22 cellular contexts compared by ENCODE assay signal in genomic region chr2:42801388-42801787, GRCh38. TPM values are rescaled to one million over a fixed set of nuclear protein-coding genes. Genes with fewer than 3 reads are reported as not detected.
A peak's percentile ranks its signal among the peaks of the same experiment; 100 is the strongest.
DNase-seq lines count a peak whose midpoint lies in the region; ATAC-seq, FAIRE-seq and TF ChIP-seq lines count a peak whose summit lies in the region.
"Had no signal": no experiment of that assay in that cellular context is flagged by ENCODE, and none has a peak within 500 bp of the region (broad histone marks: within the 10 kb centered on the region; RNA-seq: fewer than 3 reads in every experiment).

No MANE protein-coding gene starts in this region.

- no peak for FAIRE-seq in HepG2 (lab: Jason Lieb, UNC)
- no peak for FAIRE-seq in urothelium cell line (lab: Jason Lieb, UNC)

- BruUV-seq in HepG2 (replicated peaks; lab: Mats Ljungman, UMichigan): no TSS peak

- H3K36me3 Mint-ChIP-seq in brain: peaks cover 3% of the 10 kb centered on the region

- TF ChIP-seq RAD21 in HepG2 (CRISPR knock-in tag; IDR thresholded peaks at IDR 0.05): no peak

- peak; percentile 12 for ATAC-seq in HepG2
- no peak for ATAC-seq in GM21786 (IDR thresholded peaks at IDR 0.05; ENCODE audit: unreplicated experiment)

- H3K4me1 ChIP-seq in HepG2 (ENCODE audit: insufficient read depth, low read length) (peaks cover 19% of the 10 kb centered on the region), thyroid gland (peaks cover 0 to 4% of the 10 kb centered on the region in 2 donors)

- WGBS in HepG2 (ENCODE audit: low lambda C conversion rate): 67% methylated on average over 4 of the region's 4 CpGs
- WGBS in thyroid gland, 2 donors: 42 to 54% methylated on average over 4 of the region's 4 CpGs

- TF ChIP-seq CTCF in brain (conservative IDR thresholded peaks at IDR 0.05) (no peak), HepG2 (CRISPR knock-in tag; IDR thresholded peaks at IDR 0.05) (no peak), thyroid gland (IDR thresholded peaks at IDR 0.05) (no peak)

- no peak overlapping the region for H2AFZ ChIP-seq in HepG2 (ENCODE audit: low read length)

- H3K4me3 ChIP-seq in HepG2 (replicated peaks in 1 of 3; ENCODE audit: insufficient read depth in 1 of 3, low read depth in 2 of 3, low read length in 3 of 3) (no peak overlapping the region), thyroid gland (replicated peaks in 1 of 3) (no peak overlapping the region)
- H3K4me3 ChIP-seq: coronary artery, right atrium auricular region, transverse colon had no signal

- H3K4me2 ChIP-seq in HepG2 (ENCODE audit: low read depth, low read length): no peak overlapping the region

- H3K4me3 Mint-ChIP-seq in brain: peak overlapping the region in 1 of 5 experiments; percentile 23
- H3K4me3 Mint-ChIP-seq: activated B cell treated with CpG ODN at 0.5 μM for 24 hours; activated CD4-positive, alpha-beta memory T cell treated with anti-CD3 and anti-CD28 coated beads, Interleukin-2, amount 10 ng/mL, durations not matched to agents 7 days and 5 days; B cell had no signal

- in situ Hi-C loops in HepG2 (cut with HindIII; ENCODE audit: extremely low pct_ligation_motif_present, low pct_unique_long_range_greater_than_20kb): no loop called here

- intact Hi-C loops in HepG2 (cut with micrococcal nuclease; ENCODE audit: unreplicated experiment) (no loop called here), thyroid gland (cut with DNase I) (no loop called here)

- TF ChIP-seq EP300 in HepG2 (IDR thresholded peaks at IDR 0.05; ENCODE audit: low read depth in 2 of 2, low read length in 2 of 2) (no peak), HepG2 (CRISPR knock-in tag; IDR thresholded peaks at IDR 0.05; ENCODE audit: borderline replicate concordance) (no peak)

- no peak overlapping the region for H3K9ac ChIP-seq in HepG2 (ENCODE audit: insufficient read depth, low read depth, low read length)

- H3K36me3 ChIP-seq in HepG2 (replicated peaks in 1 of 2; ENCODE audit: control insufficient read depth in 1 of 2, insufficient read depth in 2 of 2, low read length in 2 of 2) (no peaks in the 10 kb centered on the region), thyroid gland (no peaks in the 10 kb centered on the region)
- H3K36me3 ChIP-seq: right atrium auricular region, transverse colon had no signal

- H3K79me2 ChIP-seq in HepG2 (ENCODE audit: insufficient read depth, low read length): no peaks in the 10 kb centered on the region

- H4K20me1 ChIP-seq in HepG2 (ENCODE audit: insufficient read depth, low read length): no peaks in the 10 kb centered on the region

- CTCF ChIA-PET in HepG2 (lab: Yijun Ruan, JAX; ENCODE audit: low intra/inter-chr PET ratio, low total read pairs): no interaction called here

- POLR2A ChIA-PET in HepG2 (lab: Yijun Ruan, JAX): interaction anchor here (2.1 to 2.9 kb wide), 3 partner anchors 9 to 13 kb away, joined by 14 to 40 read pairs (median 27); partner anchors contain the start of gene HAAO

- H3K9me3 Mint-ChIP-seq in brain: peaks cover 0 to 5% (median 3%) of the 10 kb centered on the region in 5 experiments
- H3K9me3 Mint-ChIP-seq: activated B cell treated with CpG ODN at 0.5 μM for 24 hours; activated CD4-positive, alpha-beta memory T cell treated with anti-CD3 and anti-CD28 coated beads, Interleukin-2, amount 10 ng/mL, durations not matched to agents 7 days and 5 days had no signal

- peaks cover 26% of the 10 kb centered on the region for H3K4me1 Mint-ChIP-seq in brain

- TF ChIP-seq POLR2A in HepG2 (IDR thresholded peaks at IDR 0.05; ENCODE audit: insufficient read depth in 1 of 2, low read depth in 2 of 2, low read length in 2 of 2): no peak
- no peak for TF ChIP-seq POLR2A in thyroid gland (IDR thresholded peaks at IDR 0.05)

- DNase-seq in M059J (ENCODE audit: low read depth): peak; percentile 52
- no peak for DNase-seq in HepG2 (ENCODE audit: low spot score)
- DNase-seq in thyroid gland: peak; percentile 18 to 41
- no peak for DNase-seq in NCI-H2196 treated with DMSO at 0.1 percent for 48 hours (lab: John Stamatoyannopoulos, UW; ENCODE audit: unreplicated experiment)
- no peak for DNase-seq in urothelium cell line (ENCODE audit: low spot score)
- DNase-seq: activated B cell treated with CpG ODN at 0.5 μM for 24 hours; activated CD4-positive, alpha-beta memory T cell treated with anti-CD3 and anti-CD28 coated beads, Interleukin-2, amount 10 ng/mL, durations not matched to agents 7 days and 5 days; activated naive CD4-positive, alpha-beta T cell treated with anti-CD3 and anti-CD28 coated beads, Interleukin-2, amount 50 U/mL, for 16 hours; COR-L47; GOT3; NCI-H1417 treated with DMSO at 0.1 percent for 48 hours; NCI-H748 treated with DMSO at 0.1 percent for 48 hours; stimulated activated CD4-positive, alpha-beta T cell treated with anti-CD3 and anti-CD28 coated beads, Interleukin-15, amount 100 ng/mL, for 24 hours; transverse colon had no signal

- no peaks in the 10 kb centered on the region for H3K27me3 Mint-ChIP-seq in brain
- H3K27me3 Mint-ChIP-seq: activated B cell treated with CpG ODN at 0.5 μM for 24 hours, B cell had no signal

- H3K27ac ChIP-seq in HepG2 (ENCODE audit: extremely low read length, insufficient read depth, low read length) (no peak overlapping the region), thyroid gland (no peak overlapping the region)
- H3K27ac ChIP-seq: epithelial cell of prostate, neutrophil, right atrium auricular region had no signal

- H3K27me3 ChIP-seq in HepG2 (ENCODE audit: control insufficient read depth in 1 of 2, insufficient read depth in 2 of 2, low read length in 2 of 2) (no peaks in the 10 kb centered on the region; a peak in 1 of 5 replicates), thyroid gland (no peaks in the 10 kb centered on the region)
- H3K27me3 ChIP-seq: neutrophil, right atrium auricular region, transverse colon had no signal

- H3K27ac Mint-ChIP-seq in brain: peak overlapping the region in 4 of 5 experiments; percentile 22 to 76 (median 52)
- H3K27ac Mint-ChIP-seq: activated B cell treated with CpG ODN at 0.5 μM for 24 hours; activated CD4-positive, alpha-beta memory T cell treated with anti-CD3 and anti-CD28 coated beads, Interleukin-2, amount 10 ng/mL, durations not matched to agents 7 days and 5 days; B cell had no signal

- H3K9me3 ChIP-seq in HepG2 (ENCODE audit: low read length) (no peaks in the 10 kb centered on the region), thyroid gland (no peaks in the 10 kb centered on the region)
- H3K9me3 ChIP-seq: neutrophil, right atrium auricular region, transverse colon had no signal

RNA-seq across cellular contexts. Expression of gene HAAO, which starts 9.0 kb away (rescaled TPM):
- total RNA-seq in M059J (2014; rRNA removed; shearing (Covaris generic)): not detected in 2 replicates
- polyA plus RNA-seq in brain (ENCODE audit: insufficient read depth, low read depth, low replicate concordance): 2.2 TPM
- 34.1 and 42.7 TPM in 2 replicates for total RNA-seq in HepG2 (2016; rRNA removed; fragmentation: Illumina TruSeq; extraction: Trizol)
- total RNA-seq in HepG2 (2016; cell fraction: cytosol; rRNA removed; fragmentation: Illumina TruSeq; extraction: Trizol; ENCODE audit: low read depth): 15.3 and 15.6 TPM in 2 replicates
- total RNA-seq in HepG2 (2016; cell fraction: insoluble cytoplasmic fraction; rRNA removed; fragmentation: Illumina TruSeq; extraction: Trizol): 29.0 and 39.0 TPM in 2 replicates
- 16.2 and 18.8 TPM in 2 replicates for total RNA-seq in HepG2 (2016; cell fraction: membrane; rRNA removed; fragmentation: Illumina TruSeq; extraction: Trizol)
- total RNA-seq in HepG2 (2016; cell fraction: nucleus; rRNA removed; fragmentation: Illumina TruSeq; extraction: Trizol): 32.7 and 34.7 TPM in 2 replicates
- polyA plus RNA-seq in HepG2 (2011; rRNA removed): 35.2 and 36.1 TPM in 2 replicates
- polyA plus RNA-seq in HepG2 (2011; cell fraction: cytosol; rRNA removed): 21.6 and 34.6 TPM in 2 replicates
- polyA plus RNA-seq in HepG2 (2011; cell fraction: nucleus; rRNA removed): 105 and 120 TPM in 2 replicates
- 24.0 and 29.7 TPM in 2 replicates for polyA plus RNA-seq in HepG2 (2012)
- 20.5 and 22.5 TPM in 2 replicates for polyA plus RNA-seq in HepG2 (2016; cell fraction: cytosol; fragmentation: Illumina TruSeq; extraction: Trizol; ENCODE audit: low read depth)
- 34.1 and 36.9 TPM in 2 replicates for polyA plus RNA-seq in HepG2 (2016; cell fraction: insoluble cytoplasmic fraction; fragmentation: Illumina TruSeq; extraction: Trizol; ENCODE audit: low read depth)
- polyA plus RNA-seq in HepG2 (2016; cell fraction: membrane; fragmentation: Illumina TruSeq; extraction: Trizol; ENCODE audit: low read depth): 23.2 and 26.6 TPM in 2 replicates
- 70.0 and 73.3 TPM in 2 replicates for polyA plus RNA-seq in HepG2 (2016; cell fraction: nucleus; fragmentation: Illumina TruSeq; extraction: Trizol; ENCODE audit: insufficient read depth, low read depth)
- polyA minus RNA-seq in HepG2 (2011; rRNA and poly(A)+ RNA removed; ENCODE audit: low replicate concordance): 0.28 and 57.0 TPM in 2 replicates
- 15.6 and 18.8 TPM in 2 replicates for polyA minus RNA-seq in HepG2 (2011; cell fraction: cytosol; rRNA and poly(A)+ RNA removed)
- 34.4 and 36.6 TPM in 2 replicates for polyA minus RNA-seq in HepG2 (2011; cell fraction: nucleus; rRNA and poly(A)+ RNA removed)
- 1 to 10 TPM; 2.2 to 6.8 (median 3.9) TPM for total RNA-seq in thyroid gland
- total RNA-seq: HT1080 had no signal

RNA-seq across cellular contexts. Expression of gene OXER1, which starts 37.5 kb away (rescaled TPM):
- total RNA-seq in M059J (2014; rRNA removed; shearing (Covaris generic)): not detected in 2 replicates
- polyA plus RNA-seq in brain (ENCODE audit: insufficient read depth, low read depth, low replicate concordance): 0.24 TPM
- total RNA-seq in HepG2 (2016; rRNA removed; fragmentation: Illumina TruSeq; extraction: Trizol): 6.5 and 8.0 TPM in 2 replicates
- 0.40 and 0.97 TPM in 2 replicates for total RNA-seq in HepG2 (2016; cell fraction: cytosol; rRNA removed; fragmentation: Illumina TruSeq; extraction: Trizol; ENCODE audit: low read depth)
- total RNA-seq in HepG2 (2016; cell fraction: insoluble cytoplasmic fraction; rRNA removed; fragmentation: Illumina TruSeq; extraction: Trizol): 5.2 and 7.1 TPM in 2 replicates
- 2.6 TPM in 2 replicates for total RNA-seq in HepG2 (2016; cell fraction: membrane; rRNA removed; fragmentation: Illumina TruSeq; extraction: Trizol)
- 6.6 and 6.8 TPM in 2 replicates for total RNA-seq in HepG2 (2016; cell fraction: nucleus; rRNA removed; fragmentation: Illumina TruSeq; extraction: Trizol)
- polyA plus RNA-seq in HepG2 (2011; rRNA removed): 9.0 and 11.3 TPM in 2 replicates
- 4.6 and 5.3 TPM in 2 replicates for polyA plus RNA-seq in HepG2 (2011; cell fraction: cytosol; rRNA removed)
- 50.2 and 58.5 TPM in 2 replicates for polyA plus RNA-seq in HepG2 (2011; cell fraction: nucleus; rRNA removed)
- 7.4 and 10.0 TPM in 2 replicates for polyA plus RNA-seq in HepG2 (2012)
- 0.54 and 0.68 TPM in 2 replicates for polyA plus RNA-seq in HepG2 (2016; cell fraction: cytosol; fragmentation: Illumina TruSeq; extraction: Trizol; ENCODE audit: low read depth)
- 6.9 and 8.9 TPM in 2 replicates for polyA plus RNA-seq in HepG2 (2016; cell fraction: insoluble cytoplasmic fraction; fragmentation: Illumina TruSeq; extraction: Trizol; ENCODE audit: low read depth)
- polyA plus RNA-seq in HepG2 (2016; cell fraction: membrane; fragmentation: Illumina TruSeq; extraction: Trizol; ENCODE audit: low read depth): 1.8 and 2.0 TPM in 2 replicates
- polyA plus RNA-seq in HepG2 (2016; cell fraction: nucleus; fragmentation: Illumina TruSeq; extraction: Trizol; ENCODE audit: insufficient read depth, low read depth): 29.7 and 30.8 TPM in 2 replicates
- polyA minus RNA-seq in HepG2 (2011; rRNA and poly(A)+ RNA removed; ENCODE audit: low replicate concordance): 18.1 TPM in 1 of 2 replicates, not detected in the other
- polyA minus RNA-seq in HepG2 (2011; cell fraction: cytosol; rRNA and poly(A)+ RNA removed): 4.5 and 5.7 TPM in 2 replicates
- 7.3 and 8.8 TPM in 2 replicates for polyA minus RNA-seq in HepG2 (2011; cell fraction: nucleus; rRNA and poly(A)+ RNA removed)
- total RNA-seq in thyroid gland: 1 to 10 TPM in 1 of 4 donors, under 1 TPM in 2, not detected in 1; 0.78 to 1.3 (median 0.98) TPM
- total RNA-seq: activated CD4-positive, alpha-beta memory T cell treated with anti-CD3 and anti-CD28 coated beads, Interleukin-2, amount 10 ng/mL, durations not matched to agents 7 days and 5 days; HT1080 had no signal

Comparison
In these comparisons a context has a peak if more than half of its experiments do, and no peak if none do; other contexts are left out.
1. DNase-seq: peak in M059J (single experiment) and thyroid gland (2 of 2); none in HepG2 (single experiment), NCI-H2196 treated with DMSO at 0.1 percent for 48 hours (single experiment) and urothelium cell line (single experiment).